ENCODE assay signal across 12 cellular contexts in genomic region chr17:72613411-72614292, GRCh38.
DNase-seq lines count a peak whose midpoint lies in the region; ATAC-seq, FAIRE-seq and TF ChIP-seq lines count a peak whose summit lies in the region.
"Had no signal": no experiment of that assay in that cellular context is flagged by ENCODE, and none has a peak within 500 bp of the region (broad histone marks: within the 10 kb centered on the region; RNA-seq: fewer than 3 reads in every experiment).

No MANE protein-coding gene starts in this region.

- no peaks in the 10 kb centered on the region for H3K27me3 ChIP-seq in Peyer's patch

- DNase-seq in H54 (ENCODE audit: insufficient read length, low spot score) (peak; percentile 75), Peyer's patch (no peak), sciatic nerve (ENCODE audit: low spot score) (no peak), DMS79 (lab: John Stamatoyannopoulos, UW) (no peak)
- DNase-seq in activated T-cell treated with anti-CD3 and anti-CD28 coated beads, Interleukin-2, amount 50 U/mL, for 48 hours = no peak
- no peak for DNase-seq in naive thymus-derived CD8-positive, alpha-beta T cell
- DNase-seq: activated effector memory CD4-positive, alpha-beta T cell treated with anti-CD3 and anti-CD28 coated beads, Interleukin-2, amount 50 U/mL, for 16 hours; mucosa of descending colon; NCI-H2029 had no signal

- H3K27ac Mint-ChIP-seq in naive thymus-derived CD8-positive, alpha-beta T cell = peak overlapping the region in 1 of 10 donors; percentile 42

- peak; percentile 58 for FAIRE-seq in H54 (lab: Jason Lieb, UNC)
- FAIRE-seq: endometrium had no signal

- intact Hi-C loops in sciatic nerve (cut with DNase I) = loop anchor here (5.0 kb wide), 1 partner anchor 1644 kb away; no protein-coding TSS in a partner anchor

- peak; percentile 80 for ATAC-seq in esophagus mucosa
- peak; percentile 47 for ATAC-seq in sciatic nerve
- ATAC-seq in HG02642 (IDR thresholded peaks at IDR 0.05; ENCODE audit: poor library complexity, unreplicated experiment) = no peak
- no peak for ATAC-seq in naive thymus-derived CD8-positive, alpha-beta T cell

- H3K9me3 ChIP-seq in Peyer's patch = no peaks in the 10 kb centered on the region
- H3K9me3 ChIP-seq: mucosa of descending colon had no signal

- H3K27me3 Mint-ChIP-seq in naive thymus-derived CD8-positive, alpha-beta T cell = peaks cover 12 to 57% (median 46%) of the 10 kb centered on the region in 5 donors

- H3K4me3 ChIP-seq in Peyer's patch = no peak overlapping the region
- H3K4me3 ChIP-seq: mucosa of descending colon had no signal

- POLR2A ChIA-PET in naive thymus-derived CD8-positive, alpha-beta T cell (lab: Charles Lee) = no interaction called here

- H3K36me3 ChIP-seq in Peyer's patch = no peaks in the 10 kb centered on the region

- 0 out of 2 replicates have a peak, but pooled peaks have one; percentile 16 for TF ChIP-seq POLR2A in H54 (IDR thresholded peaks at IDR 0.05; ENCODE audit: low read depth, low read length)
- TF ChIP-seq POLR2A in Peyer's patch (IDR thresholded peaks at IDR 0.05) = no peak

- H3K4me1 Mint-ChIP-seq in naive thymus-derived CD8-positive, alpha-beta T cell = peaks cover 5 to 20% (median 15%) of the 10 kb centered on the region in 4 donors

- H3K4me1 ChIP-seq in Peyer's patch = peaks cover 0 to 31% (median 2%) of the 10 kb centered on the region in 4 donors

- no peak for TF ChIP-seq CTCF in Peyer's patch (IDR thresholded peaks at IDR 0.05)

- H3K4me3 Mint-ChIP-seq in naive thymus-derived CD8-positive, alpha-beta T cell = no peak overlapping the region

- H3K36me3 Mint-ChIP-seq in naive thymus-derived CD8-positive, alpha-beta T cell = no peaks in the 10 kb centered on the region

- peak overlapping the region in 3 of 4 donors; percentile 51 to 87 (median 80) for H3K27ac ChIP-seq in Peyer's patch

- peaks cover 0 to 3% (median 1%) of the 10 kb centered on the region in 9 donors for H3K9me3 Mint-ChIP-seq in naive thymus-derived CD8-positive, alpha-beta T cell

Comparison
In these comparisons a context has a peak if more than half of its experiments do, and no peak if none do; other contexts are left out.
1. ATAC-seq: peak in esophagus mucosa (single experiment) and sciatic nerve (single experiment); none in HG02642 (single experiment) and naive thymus-derived CD8-positive, alpha-beta T cell (0 of 2).